ENCODE assay signal across 9 cellular contexts in the genomic region with DNA sequence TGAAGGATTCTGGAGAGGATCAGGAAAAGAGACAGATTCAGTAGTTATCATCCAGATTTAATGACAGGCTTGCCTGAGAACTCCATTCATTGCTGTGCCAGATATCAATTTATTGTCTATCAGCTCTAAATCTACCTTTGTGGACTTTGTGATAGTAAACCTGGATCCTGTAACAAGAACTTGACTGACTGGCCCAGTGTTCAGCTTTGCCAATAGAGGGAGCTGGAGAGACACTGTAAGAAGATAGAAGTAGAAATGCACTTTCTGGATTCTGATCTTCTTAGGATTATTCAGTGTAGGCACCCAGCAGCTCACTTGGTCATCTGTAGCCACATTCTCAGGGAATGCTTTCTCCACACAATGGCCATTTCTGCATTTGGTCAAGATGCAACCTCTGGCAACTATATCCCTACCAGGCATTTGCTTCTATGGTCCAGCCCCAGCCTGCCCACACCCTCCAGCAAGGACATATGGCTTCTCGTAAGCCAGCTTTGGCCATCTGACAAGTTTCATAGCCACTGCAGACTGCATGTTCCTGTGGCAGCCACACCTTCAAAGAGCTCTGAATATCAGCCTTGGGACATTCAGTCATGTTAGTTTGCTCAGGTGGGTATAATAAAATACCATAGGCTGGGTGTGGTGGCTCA. TPM values are rescaled to one million over a fixed set of nuclear protein-coding genes. Genes with fewer than 3 reads are reported as not detected.
DNase-seq lines count a peak whose midpoint lies in the region; ATAC-seq, FAIRE-seq and TF ChIP-seq lines count a peak whose summit lies in the region.
"Had no signal": no experiment of that assay in that cellular context is flagged by ENCODE, and none has a peak within 500 bp of the region (broad histone marks: within the 10 kb centered on the region; RNA-seq: fewer than 3 reads in every experiment).

No MANE protein-coding gene starts in this region.

- no peaks in the 10 kb centered on the region for H3K4me1 ChIP-seq in Caco-2

- H3K27me3 Mint-ChIP-seq in Caco-2 (ENCODE audit: insufficient read depth, unreplicated experiment): peaks cover 7% of the 10 kb centered on the region
- no peaks in the 10 kb centered on the region for H3K27me3 Mint-ChIP-seq in activated T-helper 1 cell treated with anti-CD3 and anti-CD28 coated beads, Interleukin-12 subunit alpha, Interleukin-12 subunit beta, Interleukin-2, Interleukin-4 antibody, amounts not matched to agents 30 ng/mL and 10 ng/mL and 1 ng/mL, durations not matched to agents 14 hours and 24 hours and 36 hours (ENCODE audit: insufficient read depth)

- no peak overlapping the region for H3K4me3 Mint-ChIP-seq in Caco-2 (ENCODE audit: unreplicated experiment)
- H3K4me3 Mint-ChIP-seq in activated T-helper 1 cell treated with anti-CD3 and anti-CD28 coated beads, Interleukin-12 subunit alpha, Interleukin-12 subunit beta, Interleukin-2, Interleukin-4 antibody, amounts not matched to agents 30 ng/mL and 10 ng/mL and 1 ng/mL, durations not matched to agents 14 hours and 24 hours and 36 hours: no peak overlapping the region

- intact Hi-C loops in Caco-2 (cut with micrococcal nuclease; ENCODE audit: unreplicated experiment): loop anchor here (1.0 kb wide), 3 partner anchors 12 to 31 kb away; no protein-coding TSS in a partner anchor
- intact Hi-C loops in activated T-helper 1 cell treated with anti-CD3 and anti-CD28 coated beads, Interleukin-12 subunit alpha, Interleukin-12 subunit beta, Interleukin-2, Interleukin-4 antibody, amounts not matched to agents 30 ng/mL and 10 ng/mL and 1 ng/mL, durations not matched to agents 14 hours and 24 hours and 36 hours (cut with micrococcal nuclease): loop anchor here (1.0 kb wide), 3 partner anchors 12 to 32 kb away; no protein-coding TSS in a partner anchor

- no TSS peak for BruUV-seq in Caco-2 (replicated peaks; lab: Mats Ljungman, UMichigan)

- FAIRE-seq in frontal cortex (lab: Jason Lieb, UNC): no peak

- H3K4me1 Mint-ChIP-seq in Caco-2 (ENCODE audit: low read depth, unreplicated experiment): no peaks in the 10 kb centered on the region
- peaks cover 21% of the 10 kb centered on the region for H3K4me1 Mint-ChIP-seq in activated T-helper 1 cell treated with anti-CD3 and anti-CD28 coated beads, Interleukin-12 subunit alpha, Interleukin-12 subunit beta, Interleukin-2, Interleukin-4 antibody, amounts not matched to agents 30 ng/mL and 10 ng/mL and 1 ng/mL, durations not matched to agents 14 hours and 24 hours and 36 hours (ENCODE audit: low read depth)

- POLR2A ChIA-PET in Caco-2 (lab: Charles Lee): no interaction called here

- no peaks in the 10 kb centered on the region for H3K9me3 ChIP-seq in Caco-2

- no peaks in the 10 kb centered on the region for H3K36me3 Mint-ChIP-seq in Caco-2 (ENCODE audit: insufficient read depth, unreplicated experiment)
- peaks cover 33% of the 10 kb centered on the region for H3K36me3 Mint-ChIP-seq in activated T-helper 1 cell treated with anti-CD3 and anti-CD28 coated beads, Interleukin-12 subunit alpha, Interleukin-12 subunit beta, Interleukin-2, Interleukin-4 antibody, amounts not matched to agents 30 ng/mL and 10 ng/mL and 1 ng/mL, durations not matched to agents 14 hours and 24 hours and 36 hours (ENCODE audit: low read depth)

- DNase-seq in Caco-2 (peak; percentile 30 to 37), NCI-H748 treated with DMSO at 0.1 percent for 48 hours (lab: John Stamatoyannopoulos, UW) (peak; percentile 73), globus pallidus (ENCODE audit: low spot score) (peak; percentile 66), retinal pigment epithelial cell (ENCODE audit: low read depth) (no peak), frontal cortex (ENCODE audit: low spot score in 2 of 2) (no peak)
- DNase-seq in activated T-helper 1 cell treated with anti-CD3 and anti-CD28 coated beads, Interleukin-12 subunit alpha, Interleukin-12 subunit beta, Interleukin-2, Interleukin-4 antibody, amounts not matched to agents 30 ng/mL and 10 ng/mL and 1 ng/mL, durations not matched to agents 14 hours and 24 hours and 36 hours (ENCODE audit: low spot score): peak; percentile 13

- no peaks in the 10 kb centered on the region for H3K27me3 ChIP-seq in Caco-2 (replicated peaks; ENCODE audit: control insufficient read depth, insufficient read depth, low read length)

- no peak overlapping the region for H3K27ac Mint-ChIP-seq in Caco-2 (ENCODE audit: unreplicated experiment)
- H3K27ac Mint-ChIP-seq in activated T-helper 1 cell treated with anti-CD3 and anti-CD28 coated beads, Interleukin-12 subunit alpha, Interleukin-12 subunit beta, Interleukin-2, Interleukin-4 antibody, amounts not matched to agents 30 ng/mL and 10 ng/mL and 1 ng/mL, durations not matched to agents 14 hours and 24 hours and 36 hours: no peak overlapping the region

- no peak overlapping the region for H3K4me3 ChIP-seq in Caco-2 (ENCODE audit: low read depth, low read length)
- H3K4me3 ChIP-seq in retinal pigment epithelial cell (ENCODE audit: low read length): no peak overlapping the region

- ATAC-seq in GM19043 (IDR thresholded peaks at IDR 0.05; ENCODE audit: low read depth, unreplicated experiment): peak; percentile 78
- ATAC-seq in HG03159 (IDR thresholded peaks at IDR 0.05; ENCODE audit: unreplicated experiment): peak; percentile 88

- TF ChIP-seq CTCF in Caco-2 (IDR thresholded peaks at IDR 0.05; ENCODE audit: insufficient read depth in 1 of 2, low read depth in 1 of 2, low read length in 1 of 2, severe bottlenecking in 1 of 2, unreplicated experiment in 1 of 2) (peak; percentile 31 to 61), retinal pigment epithelial cell (conservative IDR thresholded peaks at IDR 0.05; ENCODE audit: low read depth, low read length) (peak; percentile 96)

- CTCF ChIA-PET in Caco-2 (lab: Charles Lee): interaction anchor here (0.8 kb wide), 1 partner anchor 31 kb away, joined by 5 read pairs; no protein-coding TSS in a partner anchor

- H3K36me3 ChIP-seq in Caco-2 (ENCODE audit: control insufficient read depth, insufficient read depth, low read length): no peaks in the 10 kb centered on the region

- H3K9me3 Mint-ChIP-seq in Caco-2 (ENCODE audit: unreplicated experiment): no peaks in the 10 kb centered on the region
- no peaks in the 10 kb centered on the region for H3K9me3 Mint-ChIP-seq in activated T-helper 1 cell treated with anti-CD3 and anti-CD28 coated beads, Interleukin-12 subunit alpha, Interleukin-12 subunit beta, Interleukin-2, Interleukin-4 antibody, amounts not matched to agents 30 ng/mL and 10 ng/mL and 1 ng/mL, durations not matched to agents 14 hours and 24 hours and 36 hours

RNA-seq across cellular contexts. Expression of a gene that starts 6.1 kb away (rescaled TPM):
- total RNA-seq in Caco-2 (2022) (0.97 and 0.98 TPM in 2 replicates), frontal cortex (1.6 TPM)
- 22.8 and 25.7 TPM in 2 replicates for total RNA-seq in activated T-helper 1 cell treated with anti-CD3 and anti-CD28 coated beads, Interleukin-12 subunit alpha, Interleukin-12 subunit beta, Interleukin-2, Interleukin-4 antibody, amounts not matched to agents 30 ng/mL and 10 ng/mL and 1 ng/mL, durations not matched to agents 14 hours and 24 hours and 36 hours

RNA-seq across cellular contexts. Expression of a gene that starts 14.6 kb away (rescaled TPM):
- total RNA-seq in Caco-2 (2022) (not detected in 2 replicates), frontal cortex (not detected)
- total RNA-seq in activated T-helper 1 cell treated with anti-CD3 and anti-CD28 coated beads, Interleukin-12 subunit alpha, Interleukin-12 subunit beta, Interleukin-2, Interleukin-4 antibody, amounts not matched to agents 30 ng/mL and 10 ng/mL and 1 ng/mL, durations not matched to agents 14 hours and 24 hours and 36 hours: 19.7 and 27.8 TPM in 2 replicates

RNA-seq across cellular contexts. Expression of a gene that starts 56.0 kb away (rescaled TPM):
- not detected in 2 replicates for total RNA-seq in Caco-2 (2022)
- total RNA-seq in activated T-helper 1 cell treated with anti-CD3 and anti-CD28 coated beads, Interleukin-12 subunit alpha, Interleukin-12 subunit beta, Interleukin-2, Interleukin-4 antibody, amounts not matched to agents 30 ng/mL and 10 ng/mL and 1 ng/mL, durations not matched to agents 14 hours and 24 hours and 36 hours: not detected in 2 replicates
- total RNA-seq in frontal cortex: 0.41 TPM
- total RNA-seq: T-helper 2 cell treated with Interferon-gamma antibody and Interleukin-4, amounts not matched to agents 100 ng/mL and 5 ng/mL, for 36 hours had no signal

Comparison
In these comparisons a context has a peak if more than half of its experiments do, and no peak if none do; other contexts are left out.
1. DNase-seq: peak in Caco-2 (2 of 2), NCI-H748 treated with DMSO at 0.1 percent for 48 hours (single experiment), activated T-helper 1 cell treated with anti-CD3 and anti-CD28 coated beads, Interleukin-12 subunit alpha, Interleukin-12 subunit beta, Interleukin-2, Interleukin-4 antibody, amounts not matched to agents 30 ng/mL and 10 ng/mL and 1 ng/mL, durations not matched to agents 14 hours and 24 hours and 36 hours (single experiment) and globus pallidus (single experiment); none in retinal pigment epithelial cell (single experiment) and frontal cortex (0 of 2).
2. RNA of a gene that starts 14.6 kb away (total RNA-seq): 19.7 to 27.8 TPM in activated T-helper 1 cell treated with anti-CD3 and anti-CD28 coated beads, Interleukin-12 subunit alpha, Interleukin-12 subunit beta, Interleukin-2, Interleukin-4 antibody, amounts not matched to agents 30 ng/mL and 10 ng/mL and 1 ng/mL, durations not matched to agents 14 hours and 24 hours and 36 hours; not detected in Caco-2 and not detected in frontal cortex (single experiment); every median in the first group is over 10 times any median in the second.